In the genomic region with DNA sequence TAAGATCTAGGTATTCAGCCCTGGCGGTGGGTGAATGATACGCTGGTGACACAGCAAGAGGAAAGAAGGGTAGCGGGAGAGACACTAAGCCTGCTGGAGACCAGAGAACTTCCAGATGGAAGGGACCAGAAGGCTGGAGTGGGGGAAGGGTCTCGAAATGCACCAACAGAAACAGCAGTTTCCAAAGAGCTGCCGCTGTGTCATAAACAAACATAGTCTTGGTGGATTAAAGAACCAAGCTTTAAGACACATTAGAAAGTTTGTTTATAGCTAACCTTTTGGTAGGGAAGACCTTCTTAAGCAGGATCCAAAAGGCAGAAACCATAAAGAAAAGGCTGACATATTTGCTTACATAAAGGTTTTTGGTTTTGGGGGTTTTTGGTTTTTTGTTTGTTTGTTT, we compare ENCODE assay signal across 23 cellular contexts. TPM values are rescaled to one million over a fixed set of nuclear protein-coding genes. Genes with fewer than 3 reads are reported as not detected.
DNase-seq lines count a peak whose midpoint lies in the region; ATAC-seq lines count a peak whose summit lies in the region.
"Had no signal": no experiment of that assay in that cellular context is flagged by ENCODE, and none has a peak within 500 bp of the region (broad histone marks: within the 10 kb centered on the region; RNA-seq: fewer than 3 reads in every experiment).

No MANE protein-coding gene starts in this region.

- no peaks in the 10 kb centered on the region for H3K79me1 ChIP-seq in mesenchymal stem cell (replicated peaks; ENCODE audit: low read length, poor library complexity, severe bottlenecking)

- H3K27me3 ChIP-seq in mesenchymal stem cell (ENCODE audit: control insufficient read depth in 1 of 2, insufficient read depth in 1 of 2, low read length in 2 of 2) = peaks cover 0 to 4% of the 10 kb centered on the region in 2 experiments
- H3K27me3 ChIP-seq: cardiac muscle cell had no signal

- H2AFZ ChIP-seq in mesenchymal stem cell (ENCODE audit: low read depth, low read length) = no peak overlapping the region

- H3K23ac ChIP-seq in mesenchymal stem cell (ENCODE audit: low read length in 2 of 2) = no peak overlapping the region

- ATAC-seq in central memory CD8-positive, alpha-beta T cell (replicated peaks; ENCODE audit: extremely low read depth, poor library complexity, severe bottlenecking) = no peak
- ATAC-seq in GM19328 (IDR thresholded peaks at IDR 0.05; ENCODE audit: unreplicated experiment) = no peak
- ATAC-seq: activated CD4-positive, alpha-beta T cell treated with anti-CD3 and anti-CD28 coated beads for 36 hours; activated T-cell treated with anti-CD3 and anti-CD28 coated beads, Interleukin-2, amount 50 U/mL, for 72 hours had no signal

- no peak for DNase-seq in activated T-cell treated with anti-CD3 and anti-CD28 coated beads, Interleukin-2, amount 50 U/mL, for 24 hours
- DNase-seq in activated T-cell treated with anti-CD3 and anti-CD28 coated beads, Interleukin-2, amount 50 U/mL, for 48 hours = no peak
- DNase-seq in central memory CD8-positive, alpha-beta T cell (ENCODE audit: low spot score in 2 of 2) = no peak
- peak; percentile 68 for DNase-seq in mesenchymal stem cell
- DNase-seq in foreskin melanocyte = no peak
- no peak for DNase-seq in HT-29 (ENCODE audit: low spot score)
- DNase-seq: activated CD4-positive, alpha-beta T cell treated with anti-CD3 and anti-CD28 coated beads for 36 hours; activated naive CD4-positive, alpha-beta T cell treated with anti-CD3 and anti-CD28 coated beads, Interleukin-2, amount 10 ng/mL, durations not matched to agents 7 days and 5 days; activated T-cell treated with anti-CD3 and anti-CD28 coated beads, Interleukin-2, amount 50 U/mL, for 72 hours; AML-193; dermis blood vessel endothelial cell; HCEC 1CT; left ventricle myocardium inferior; NCI-H2029; NCI-H526 treated with DMSO at 0.1 percent for 48 hours; psoas muscle; T-helper 2 cell had no signal

- H3K4me2 ChIP-seq in mesenchymal stem cell (ENCODE audit: low read length, poor library complexity, severe bottlenecking) = no peak overlapping the region

- H3K4me3 Mint-ChIP-seq in activated T-cell treated with anti-CD3 and anti-CD28 coated beads, Interleukin-2, amount 50 U/mL, for 24 hours = no peak overlapping the region
- no peak overlapping the region for H3K4me3 Mint-ChIP-seq in central memory CD8-positive, alpha-beta T cell
- H3K4me3 Mint-ChIP-seq: activated CD4-positive, alpha-beta T cell treated with anti-CD3 and anti-CD28 coated beads for 36 hours; activated naive CD4-positive, alpha-beta T cell treated with anti-CD3 and anti-CD28 coated beads, Interleukin-2, amount 10 ng/mL, durations not matched to agents 7 days and 5 days had no signal

- peaks cover 10% of the 10 kb centered on the region for H3K4me1 ChIP-seq in mesenchymal stem cell (ENCODE audit: control insufficient read depth, insufficient read depth, low read depth, low read length)
- H3K4me1 ChIP-seq: psoas muscle had no signal

- H3K14ac ChIP-seq in mesenchymal stem cell (ENCODE audit: low read length in 2 of 2) = no peak overlapping the region

- H3K4me1 Mint-ChIP-seq in activated T-cell treated with anti-CD3 and anti-CD28 coated beads, Interleukin-2, amount 50 U/mL, for 24 hours (ENCODE audit: low read depth) = peaks cover 6% of the 10 kb centered on the region
- H3K4me1 Mint-ChIP-seq in central memory CD8-positive, alpha-beta T cell = no peaks in the 10 kb centered on the region

- H3K9me3 ChIP-seq in mesenchymal stem cell (ENCODE audit: control insufficient read depth, low read length) = no peaks in the 10 kb centered on the region
- H3K9me3 ChIP-seq: left ventricle myocardium inferior, psoas muscle had no signal

- peak overlapping the region; percentile 17 for H3K27ac Mint-ChIP-seq in activated T-cell treated with anti-CD3 and anti-CD28 coated beads, Interleukin-2, amount 50 U/mL, for 24 hours
- peak overlapping the region; percentile 26 for H3K27ac Mint-ChIP-seq in central memory CD8-positive, alpha-beta T cell (ENCODE audit: low read depth)
- H3K27ac Mint-ChIP-seq: activated CD4-positive, alpha-beta T cell treated with anti-CD3 and anti-CD28 coated beads for 36 hours; activated naive CD4-positive, alpha-beta T cell treated with anti-CD3 and anti-CD28 coated beads, Interleukin-2, amount 10 ng/mL, durations not matched to agents 7 days and 5 days; activated T-cell treated with anti-CD3 and anti-CD28 coated beads, Interleukin-2, amount 50 U/mL, for 72 hours had no signal

- no peak overlapping the region for H4K8ac ChIP-seq in mesenchymal stem cell (ENCODE audit: low read length)

- H2BK12ac ChIP-seq in mesenchymal stem cell (ENCODE audit: low read length in 2 of 2) = no peak overlapping the region

- H2AK5ac ChIP-seq in mesenchymal stem cell (ENCODE audit: low read length, severe bottlenecking) = no peak overlapping the region

- no peaks in the 10 kb centered on the region for H3K9me3 Mint-ChIP-seq in activated T-cell treated with anti-CD3 and anti-CD28 coated beads, Interleukin-2, amount 50 U/mL, for 24 hours
- no peaks in the 10 kb centered on the region for H3K9me3 Mint-ChIP-seq in central memory CD8-positive, alpha-beta T cell
- H3K9me3 Mint-ChIP-seq: activated naive CD4-positive, alpha-beta T cell treated with anti-CD3 and anti-CD28 coated beads, Interleukin-2, amount 10 ng/mL, durations not matched to agents 7 days and 5 days; activated T-cell treated with anti-CD3 and anti-CD28 coated beads, Interleukin-2, amount 50 U/mL, for 72 hours had no signal

- no peak overlapping the region for H3K27ac ChIP-seq in mesenchymal stem cell (ENCODE audit: low read length, poor library complexity, severe bottlenecking)
- H3K27ac ChIP-seq in temporal lobe (ENCODE audit: low read depth, low read length) = peak overlapping the region; percentile 96
- H3K27ac ChIP-seq: cardiac muscle cell, epithelial cell of prostate, RWPE1, SK-N-MC had no signal

- 82% methylated on average over 4 of the region's 5 CpGs for WGBS in mesenchymal stem cell

- H2BK5ac ChIP-seq in mesenchymal stem cell (ENCODE audit: low read depth, low read length, poor library complexity, severe bottlenecking) = no peak overlapping the region

- H2BK120ac ChIP-seq in mesenchymal stem cell (ENCODE audit: low read depth, low read length) = no peak overlapping the region

- H3K4me3 ChIP-seq in mesenchymal stem cell (ENCODE audit: insufficient read depth in 1 of 2, low read depth in 1 of 2, low read length in 2 of 2) = peak overlapping the region in 1 of 2 experiments; percentile 81
- H3K4me3 ChIP-seq: cardiac muscle cell, SK-N-MC had no signal

- no peak overlapping the region for H3K18ac ChIP-seq in mesenchymal stem cell (ENCODE audit: low read depth in 1 of 2, low read length in 2 of 2)

- H3K36me3 Mint-ChIP-seq in activated T-cell treated with anti-CD3 and anti-CD28 coated beads, Interleukin-2, amount 50 U/mL, for 24 hours (ENCODE audit: low read depth) = no peaks in the 10 kb centered on the region
- H3K36me3 Mint-ChIP-seq in central memory CD8-positive, alpha-beta T cell (ENCODE audit: insufficient read depth) = peaks cover 2% of the 10 kb centered on the region
- H3K36me3 Mint-ChIP-seq: activated naive CD4-positive, alpha-beta T cell treated with anti-CD3 and anti-CD28 coated beads, Interleukin-2, amount 10 ng/mL, durations not matched to agents 7 days and 5 days had no signal

- H2BK15ac ChIP-seq in mesenchymal stem cell (ENCODE audit: low read depth, poor library complexity, severe bottlenecking) = no peak overlapping the region

- peaks cover 0 to 6% of the 10 kb centered on the region in 2 experiments for H3K36me3 ChIP-seq in mesenchymal stem cell (ENCODE audit: control insufficient read depth in 1 of 2, insufficient read depth in 2 of 2, low read depth in 1 of 2, low read length in 2 of 2)
- H3K36me3 ChIP-seq: cardiac muscle cell, left ventricle myocardium inferior had no signal

- H3K27me3 Mint-ChIP-seq in activated T-cell treated with anti-CD3 and anti-CD28 coated beads, Interleukin-2, amount 50 U/mL, for 24 hours = peaks cover 19% of the 10 kb centered on the region
- peaks cover 22% of the 10 kb centered on the region for H3K27me3 Mint-ChIP-seq in central memory CD8-positive, alpha-beta T cell

- H3K9ac ChIP-seq in mesenchymal stem cell (ENCODE audit: low read length) = peak overlapping the region; percentile 86

- H3K4ac ChIP-seq in mesenchymal stem cell (ENCODE audit: low read depth in 1 of 2, low read length in 2 of 2) = no peak overlapping the region

- H4K91ac ChIP-seq in mesenchymal stem cell (ENCODE audit: low read length) = no peak overlapping the region

RNA-seq across cellular contexts. Expression of a gene that starts 20.9 kb away (rescaled TPM):
- 0.22 TPM for polyA plus RNA-seq in mesenchymal stem cell (2013, experiment 1 of 2)
- polyA plus RNA-seq in mesenchymal stem cell (2013, experiment 2 of 2) = 0.21 TPM
- total RNA-seq in temporal lobe = 0.74 TPM
- 0.94 and 2.1 TPM in 2 replicates for total RNA-seq in HT-29 (2014; rRNA removed; shearing (Covaris generic))
- total RNA-seq: dermis blood vessel endothelial cell had no signal
